17 cellular contexts compared by ENCODE assay signal in genomic region chr2:131534965-131535364, GRCh38. TPM values are rescaled to one million over a fixed set of nuclear protein-coding genes. Genes with fewer than 3 reads are reported as not detected.
"Had no signal": no experiment of that assay in that cellular context is flagged by ENCODE, and none has a peak within 500 bp of the region (broad histone marks: within the 10 kb centered on the region; RNA-seq: fewer than 3 reads in every experiment).

No MANE protein-coding gene starts in this region.

RNA-seq across cellular contexts. Expression of gene CCDC74A, which starts 7.3 kb away (rescaled TPM):
- polyA plus RNA-seq: naive thymus-derived CD4-positive, alpha-beta T cell had no signal

RNA-seq across cellular contexts. Expression of gene TUBA3D, which starts 59.0 kb away (rescaled TPM):
- total RNA-seq: cerebellum; dermis microvascular lymphatic vessel endothelial cell; endothelial cell of umbilical vein; epithelial cell of proximal tubule; esophagus muscularis mucosa; fibroblast of lung; fibroblast of villous mesenchyme; foreskin keratinocyte; frontal cortex; gastroesophageal sphincter; kidney epithelial cell; left lung; lung microvascular endothelial cell; mononuclear cell; mucosa of gallbladder; naive thymus-derived CD4-positive, alpha-beta T cell had no signal
- polyA plus RNA-seq: endothelial cell of umbilical vein; fibroblast of lung; foreskin keratinocyte; immature natural killer cell; naive thymus-derived CD4-positive, alpha-beta T cell had no signal
